ENCODE assay signal across 8 cellular contexts in the genomic region with DNA sequence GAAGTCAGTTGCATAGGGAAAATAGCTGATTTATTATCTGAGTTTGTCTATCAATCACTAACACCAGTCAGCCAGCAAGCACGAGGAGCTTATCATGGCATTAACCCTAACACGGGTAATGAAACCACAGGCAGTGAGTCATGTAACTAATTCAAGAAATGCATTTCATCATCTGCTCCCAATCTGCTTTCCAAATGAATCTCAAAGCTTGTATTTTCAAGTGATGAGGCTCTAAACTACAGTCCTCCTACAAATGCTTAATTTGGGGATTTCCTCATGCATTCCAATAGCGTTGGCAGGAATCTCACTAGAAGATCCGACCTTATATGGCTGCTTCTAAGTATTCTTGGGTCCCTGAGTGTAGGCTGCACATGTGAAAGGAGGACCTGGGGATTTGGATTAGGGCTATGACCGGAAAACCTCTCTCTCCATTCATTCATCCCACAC.
DNase-seq lines count a peak whose midpoint lies in the region; ATAC-seq and TF ChIP-seq lines count a peak whose summit lies in the region.

No MANE protein-coding gene starts in this region.

- H3K4me3 ChIP-seq in coronary artery = no peak overlapping the region

- H3K27ac ChIP-seq in coronary artery = peak overlapping the region; percentile 62 to 80

- DNase-seq in HT1080 (ENCODE audit: low read depth) (peak; percentile 84), coronary artery (ENCODE audit: low spot score) (no peak), putamen (ENCODE audit: low spot score) (peak; percentile 74), D341Med (ENCODE audit: low spot score) (no peak)
- no peak for DNase-seq in stimulated activated CD4-positive, alpha-beta T cell treated with anti-CD3 and anti-CD28 coated beads, Interleukin-2, amount 100 ng/mL, for 48 hours
- DNase-seq in activated CD8-positive, alpha-beta memory T cell treated with anti-CD3 and anti-CD28 coated beads, Interleukin-2, amount 50 U/mL, for 48 hours = no peak

- TF ChIP-seq CTCF in coronary artery (IDR thresholded peaks at IDR 0.05) = no peak

- peak; percentile 52 for ATAC-seq in GM19035 (IDR thresholded peaks at IDR 0.05; ENCODE audit: unreplicated experiment)
- no peak for ATAC-seq in HG02678 (IDR thresholded peaks at IDR 0.05; ENCODE audit: unreplicated experiment)

Comparison
In these comparisons a context has a peak if more than half of its experiments do, and no peak if none do; other contexts are left out.
1. DNase-seq: peak in HT1080 (single experiment) and putamen (single experiment); none in coronary artery (single experiment), D341Med (single experiment), stimulated activated CD4-positive, alpha-beta T cell treated with anti-CD3 and anti-CD28 coated beads, Interleukin-2, amount 100 ng/mL, for 48 hours (0 of 2) and activated CD8-positive, alpha-beta memory T cell treated with anti-CD3 and anti-CD28 coated beads, Interleukin-2, amount 50 U/mL, for 48 hours (single experiment).